In the genomic region with DNA sequence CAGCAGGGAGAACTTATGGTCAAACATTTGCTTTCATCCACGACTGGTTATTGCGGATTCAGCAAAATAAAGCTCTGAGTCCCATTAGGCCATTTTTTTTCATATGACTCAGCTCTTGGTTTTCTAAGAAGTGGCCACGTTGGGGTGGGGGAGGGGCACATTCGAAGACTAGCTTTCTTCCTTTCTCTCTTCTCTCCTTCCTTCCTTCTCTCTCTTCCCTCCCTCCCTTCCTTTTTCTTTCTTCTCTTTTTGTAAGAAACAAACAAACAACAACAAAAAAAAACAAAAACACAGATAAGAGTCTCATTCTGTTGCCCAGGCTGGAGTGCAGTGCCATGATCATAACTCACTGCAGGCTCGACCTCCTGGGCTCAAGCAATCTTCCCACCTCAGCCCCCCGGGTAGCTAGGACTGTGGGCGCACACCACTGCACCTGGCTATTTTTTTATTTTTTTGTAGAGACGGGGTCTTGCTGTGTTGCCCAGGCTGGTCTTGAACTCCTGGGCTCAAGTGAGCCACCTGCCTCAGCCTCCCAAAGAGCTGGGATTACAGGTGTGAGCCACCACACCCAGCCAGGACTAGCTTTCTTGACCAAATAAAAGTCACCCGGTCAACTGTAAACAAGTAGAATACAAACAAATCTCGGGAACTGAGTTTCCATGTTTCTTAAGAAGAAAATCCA, we compare ENCODE assay signal across 1 cellular context.
A peak's percentile ranks its signal among the peaks of the same experiment; 100 is the strongest.
TF ChIP-seq lines count a peak whose summit lies in the region.

No MANE protein-coding gene starts in this region.

TF ChIP-seq in K562, 482 proteins besides CTCF, POLR2A, EP300 and RAD21 (continued from another document and continues in another):
- no peak for TF ChIP-seq HBP1 (CRISPR knock-in tag; IDR thresholded peaks at IDR 0.05)
- no peak for TF ChIP-seq THRB (CRISPR knock-in tag; conservative IDR thresholded peaks at IDR 0.05)
- peak; percentile 73; the same call in 1 of the 2 replicates for TF ChIP-seq MTA1 (IDR thresholded peaks at IDR 0.05; ENCODE audit: borderline replicate concordance)
- TF ChIP-seq, protein P1, sequence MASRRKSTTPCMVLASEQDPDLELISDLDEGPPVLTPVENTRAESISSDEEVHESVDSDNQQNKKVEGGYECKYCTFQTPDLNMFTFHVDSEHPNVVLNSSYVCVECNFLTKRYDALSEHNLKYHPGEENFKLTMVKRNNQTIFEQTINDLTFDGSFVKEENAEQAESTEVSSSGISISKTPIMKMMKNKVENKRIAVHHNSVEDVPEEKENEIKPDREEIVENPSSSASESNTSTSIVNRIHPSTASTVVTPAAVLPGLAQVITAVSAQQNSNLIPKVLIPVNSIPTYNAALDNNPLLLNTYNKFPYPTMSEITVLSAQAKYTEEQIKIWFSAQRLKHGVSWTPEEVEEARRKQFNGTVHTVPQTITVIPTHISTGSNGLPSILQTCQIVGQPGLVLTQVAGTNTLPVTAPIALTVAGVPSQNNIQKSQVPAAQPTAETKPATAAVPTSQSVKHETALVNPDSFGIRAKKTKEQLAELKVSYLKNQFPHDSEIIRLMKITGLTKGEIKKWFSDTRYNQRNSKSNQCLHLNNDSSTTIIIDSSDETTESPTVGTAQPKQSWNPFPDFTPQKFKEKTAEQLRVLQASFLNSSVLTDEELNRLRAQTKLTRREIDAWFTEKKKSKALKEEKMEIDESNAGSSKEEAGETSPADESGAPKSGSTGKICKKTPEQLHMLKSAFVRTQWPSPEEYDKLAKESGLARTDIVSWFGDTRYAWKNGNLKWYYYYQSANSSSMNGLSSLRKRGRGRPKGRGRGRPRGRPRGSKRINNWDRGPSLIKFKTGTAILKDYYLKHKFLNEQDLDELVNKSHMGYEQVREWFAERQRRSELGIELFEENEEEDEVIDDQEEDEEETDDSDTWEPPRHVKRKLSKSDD (conservative IDR thresholded peaks at IDR 0.05; ENCODE audit: low read length) = 0 out of 2 replicates have a peak, but pooled peaks have one; percentile 31
- TF ChIP-seq SNAPC5 (CRISPR knock-in tag; IDR thresholded peaks at IDR 0.05) = no peak
- TF ChIP-seq, protein P2, sequence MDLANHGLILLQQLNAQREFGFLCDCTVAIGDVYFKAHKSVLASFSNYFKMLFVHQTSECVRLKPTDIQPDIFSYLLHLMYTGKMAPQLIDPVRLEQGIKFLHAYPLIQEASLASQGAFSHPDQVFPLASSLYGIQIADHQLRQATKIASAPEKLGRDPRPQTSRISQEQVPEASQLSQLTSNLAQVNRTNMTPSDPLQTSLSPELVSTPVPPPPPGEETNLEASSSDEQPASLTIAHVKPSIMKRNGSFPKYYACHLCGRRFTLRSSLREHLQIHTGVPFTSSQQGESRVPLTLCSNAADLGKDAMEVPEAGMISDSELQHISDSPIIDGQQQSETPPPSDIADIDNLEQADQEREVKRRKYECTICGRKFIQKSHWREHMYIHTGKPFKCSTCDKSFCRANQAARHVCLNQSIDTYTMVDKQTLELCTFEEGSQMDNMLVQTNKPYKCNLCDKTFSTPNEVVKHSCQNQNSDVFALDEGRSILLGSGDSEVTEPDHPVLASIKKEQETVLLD (IDR thresholded peaks at IDR 0.05) = peak; percentile 82
- TF ChIP-seq ZEB2 (IDR thresholded peaks at IDR 0.05) = peak; percentile 65; the same call in 1 of the 2 replicates
- TF ChIP-seq ZFP30 (CRISPR knock-in tag; IDR thresholded peaks at IDR 0.05; ENCODE audit: borderline replicate concordance) = no peak
- TF ChIP-seq, protein P3, sequence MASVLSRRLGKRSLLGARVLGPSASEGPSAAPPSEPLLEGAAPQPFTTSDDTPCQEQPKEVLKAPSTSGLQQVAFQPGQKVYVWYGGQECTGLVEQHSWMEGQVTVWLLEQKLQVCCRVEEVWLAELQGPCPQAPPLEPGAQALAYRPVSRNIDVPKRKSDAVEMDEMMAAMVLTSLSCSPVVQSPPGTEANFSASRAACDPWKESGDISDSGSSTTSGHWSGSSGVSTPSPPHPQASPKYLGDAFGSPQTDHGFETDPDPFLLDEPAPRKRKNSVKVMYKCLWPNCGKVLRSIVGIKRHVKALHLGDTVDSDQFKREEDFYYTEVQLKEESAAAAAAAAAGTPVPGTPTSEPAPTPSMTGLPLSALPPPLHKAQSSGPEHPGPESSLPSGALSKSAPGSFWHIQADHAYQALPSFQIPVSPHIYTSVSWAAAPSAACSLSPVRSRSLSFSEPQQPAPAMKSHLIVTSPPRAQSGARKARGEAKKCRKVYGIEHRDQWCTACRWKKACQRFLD (CRISPR knock-in tag; IDR thresholded peaks at IDR 0.05) = peak; percentile 96
- TF ChIP-seq KLF1 (tag; IDR thresholded peaks at IDR 0.05) = 0 out of 2 replicates have a peak, but pooled peaks have one; percentile 40
- no peak for TF ChIP-seq FOXO4 (CRISPR knock-in tag; IDR thresholded peaks at IDR 0.05)
- TF ChIP-seq E2F8 (IDR thresholded peaks at IDR 0.05; ENCODE audit: low read depth, partially characterized antibody) = peak; percentile 36
- TF ChIP-seq ZNF445 (CRISPR knock-in tag; IDR thresholded peaks at IDR 0.05; ENCODE audit: low read depth) = no peak
- TF ChIP-seq, protein P4, sequence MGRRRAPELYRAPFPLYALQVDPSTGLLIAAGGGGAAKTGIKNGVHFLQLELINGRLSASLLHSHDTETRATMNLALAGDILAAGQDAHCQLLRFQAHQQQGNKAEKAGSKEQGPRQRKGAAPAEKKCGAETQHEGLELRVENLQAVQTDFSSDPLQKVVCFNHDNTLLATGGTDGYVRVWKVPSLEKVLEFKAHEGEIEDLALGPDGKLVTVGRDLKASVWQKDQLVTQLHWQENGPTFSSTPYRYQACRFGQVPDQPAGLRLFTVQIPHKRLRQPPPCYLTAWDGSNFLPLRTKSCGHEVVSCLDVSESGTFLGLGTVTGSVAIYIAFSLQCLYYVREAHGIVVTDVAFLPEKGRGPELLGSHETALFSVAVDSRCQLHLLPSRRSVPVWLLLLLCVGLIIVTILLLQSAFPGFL (CRISPR knock-in tag; IDR thresholded peaks at IDR 0.05) = no peak
- TF ChIP-seq ZNF830 (CRISPR knock-in tag; IDR thresholded peaks at IDR 0.05) = no peak
- 0 out of 2 replicates have a peak, but pooled peaks have one; percentile 43 for TF ChIP-seq MECOM (CRISPR knock-in tag; IDR thresholded peaks at IDR 0.05)
- peak; percentile 94 for TF ChIP-seq JUND (IDR thresholded peaks at IDR 0.05; ENCODE audit: borderline replicate concordance, low read depth, low read length)
- TF ChIP-seq JUND (tag; IDR thresholded peaks at IDR 0.05; ENCODE audit: borderline replicate concordance, low read depth, low read length) = peak; percentile 93; the same call in 2 of the 3 replicates
- TF ChIP-seq BACH1 (tag; IDR thresholded peaks at IDR 0.05) = peak; percentile 91
- TF ChIP-seq ZNF589 (CRISPR knock-in tag; IDR thresholded peaks at IDR 0.05; ENCODE audit: low read depth) = no peak
- TF ChIP-seq, protein P5, sequence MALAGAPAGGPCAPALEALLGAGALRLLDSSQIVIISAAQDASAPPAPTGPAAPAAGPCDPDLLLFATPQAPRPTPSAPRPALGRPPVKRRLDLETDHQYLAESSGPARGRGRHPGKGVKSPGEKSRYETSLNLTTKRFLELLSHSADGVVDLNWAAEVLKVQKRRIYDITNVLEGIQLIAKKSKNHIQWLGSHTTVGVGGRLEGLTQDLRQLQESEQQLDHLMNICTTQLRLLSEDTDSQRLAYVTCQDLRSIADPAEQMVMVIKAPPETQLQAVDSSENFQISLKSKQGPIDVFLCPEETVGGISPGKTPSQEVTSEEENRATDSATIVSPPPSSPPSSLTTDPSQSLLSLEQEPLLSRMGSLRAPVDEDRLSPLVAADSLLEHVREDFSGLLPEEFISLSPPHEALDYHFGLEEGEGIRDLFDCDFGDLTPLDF (CRISPR knock-in tag; IDR thresholded peaks at IDR 0.05) = no peak
- TF ChIP-seq HDAC8 (tag; IDR thresholded peaks at IDR 0.05) = 0 out of 2 replicates have a peak, but pooled peaks have one; percentile 75
- peak in 1 of 2 experiments; percentile 46; a peak in 2 of 4 replicates for TF ChIP-seq KDM1A (IDR thresholded peaks at IDR 0.05)
- no peak for TF ChIP-seq MEF2A (IDR thresholded peaks at IDR 0.05; ENCODE audit: control insufficient read depth, low read depth, low read length)
- peak; percentile 37; the same call in 1 of the 2 replicates for TF ChIP-seq MYNN (IDR thresholded peaks at IDR 0.05)
- no peak for TF ChIP-seq MYNN (CRISPR knock-in tag; IDR thresholded peaks at IDR 0.05)
- TF ChIP-seq LARP7 (IDR thresholded peaks at IDR 0.05) = peak; percentile 88; the same call in 1 of the 2 replicates
- no peak for TF ChIP-seq ZNF586 (CRISPR knock-in tag; conservative IDR thresholded peaks at IDR 0.05)
- peak; percentile 19; the same call in 1 of the 2 replicates for TF ChIP-seq KHSRP (IDR thresholded peaks at IDR 0.05)
- TF ChIP-seq CBFA2T2 (conservative IDR thresholded peaks at IDR 0.05) = no peak
- peak; percentile 96 for TF ChIP-seq FOSL1 (tag; conservative IDR thresholded peaks at IDR 0.05)
- TF ChIP-seq SMAD2 (IDR thresholded peaks at IDR 0.05; ENCODE audit: low read depth, low read length) = no peak
- TF ChIP-seq SUPT5H (IDR thresholded peaks at IDR 0.05) = peak; percentile 29; the same call in 1 of the 2 replicates
- TF ChIP-seq ZNF449 (CRISPR knock-in tag; IDR thresholded peaks at IDR 0.05) = no peak
- no peak for TF ChIP-seq HCFC1 (IDR thresholded peaks at IDR 0.05; ENCODE audit: low read depth, low read length)
- no peak for TF ChIP-seq TFE3 (CRISPR knock-in tag; IDR thresholded peaks at IDR 0.05)
- TF ChIP-seq CREM (IDR thresholded peaks at IDR 0.05; ENCODE audit: low read depth) = peak; percentile 49; the same call in 1 of the 2 replicates
- no peak for TF ChIP-seq SIRT6 (IDR thresholded peaks at IDR 0.05; ENCODE audit: low read depth, low read length)
- no peak for TF ChIP-seq KLF10 (CRISPR knock-in tag; IDR thresholded peaks at IDR 0.05)
- peak; percentile 54; the same call in 1 of the 2 replicates for TF ChIP-seq GATAD2B (IDR thresholded peaks at IDR 0.05; ENCODE audit: borderline replicate concordance)
